16 cellular contexts compared by ENCODE assay signal in the genomic region with DNA sequence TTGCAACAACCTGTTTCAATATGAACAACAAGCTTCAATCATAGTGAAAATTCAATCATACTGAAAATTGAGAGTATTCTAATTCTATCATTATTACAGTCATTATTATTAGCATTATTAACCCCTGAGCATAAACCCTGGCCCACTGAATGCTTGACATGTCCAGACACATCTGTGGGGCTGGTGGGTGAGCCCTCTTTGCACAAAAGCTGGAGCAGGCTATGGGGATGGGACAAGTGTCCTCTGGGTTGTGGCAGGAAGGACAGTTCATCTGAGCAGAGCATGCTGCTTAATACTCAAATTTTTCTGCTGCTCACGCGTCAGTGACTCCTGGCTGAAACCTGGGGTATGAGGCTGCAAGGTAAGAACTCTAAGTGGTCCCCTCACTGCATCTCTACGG.
DNase-seq lines count a peak whose midpoint lies in the region; ATAC-seq and TF ChIP-seq lines count a peak whose summit lies in the region.
"Had no signal": no experiment of that assay in that cellular context is flagged by ENCODE, and none has a peak within 500 bp of the region (broad histone marks: within the 10 kb centered on the region; RNA-seq: fewer than 3 reads in every experiment).

No MANE protein-coding gene starts in this region.

- H3K14ac ChIP-seq in neuronal stem cell (ENCODE audit: low read length) = no peak overlapping the region

- peak overlapping the region; percentile 78 for H3K18ac ChIP-seq in neuronal stem cell (ENCODE audit: low read length)

- H3K4me1 ChIP-seq in OCI-LY3 (ENCODE audit: low read length) = peaks cover 5% of the 10 kb centered on the region
- peaks cover 8 to 17% of the 10 kb centered on the region in 2 donors for H3K4me1 ChIP-seq in neuronal stem cell (ENCODE audit: control insufficient read depth in 2 of 2, insufficient read depth in 1 of 2, low read depth in 1 of 2, low read length in 2 of 2)
- H3K4me1 ChIP-seq: BE2C had no signal

- no peak overlapping the region for H3K4ac ChIP-seq in neuronal stem cell (ENCODE audit: low read length)

- H3K9ac ChIP-seq in OCI-LY3 (ENCODE audit: low read length) = no peak overlapping the region
- H3K9ac ChIP-seq in neuronal stem cell (ENCODE audit: low read depth, low read length, poor library complexity) = no peak overlapping the region

- no peak overlapping the region for H2BK12ac ChIP-seq in neuronal stem cell (ENCODE audit: low read length)

- no peaks in the 10 kb centered on the region for H3K36me3 ChIP-seq in OCI-LY3 (replicated peaks; ENCODE audit: low read depth, low read length)
- no peaks in the 10 kb centered on the region for H3K36me3 ChIP-seq in neuronal stem cell (replicated peaks in 1 of 2; ENCODE audit: control insufficient read depth in 2 of 2, insufficient read depth in 2 of 2, low read length in 2 of 2)
- H3K36me3 ChIP-seq: BE2C had no signal

- H2BK120ac ChIP-seq in neuronal stem cell (ENCODE audit: low read depth, low read length) = no peak overlapping the region

- ATAC-seq in GM19395 (IDR thresholded peaks at IDR 0.05; ENCODE audit: unreplicated experiment) (peak; percentile 60), HG02884 (IDR thresholded peaks at IDR 0.05; ENCODE audit: unreplicated experiment) (peak; percentile 50), omental fat pad (ENCODE audit: low FRiP score) (no peak), left lobe of liver (no peak)
- ATAC-seq: GM23338 had no signal

- no CpG with 5 or more reads among the region's 3 CpGs for WGBS in neuronal stem cell (ENCODE audit: extremely low coverage in 2 of 2, insufficient read length in 2 of 2, insufficient replicate concordance in 1 of 2), 2 donors

- H3K4me2 ChIP-seq in OCI-LY3 (ENCODE audit: low read length) (peak overlapping the region; percentile 9; the same call in 1 of the 2 replicates), neuronal stem cell (ENCODE audit: insufficient read depth, low read length, poor library complexity, severe bottlenecking) (no peak overlapping the region)
- H3K4me2 ChIP-seq: GM23338 had no signal

- H3K23ac ChIP-seq in neuronal stem cell (ENCODE audit: low read depth, low read length, poor library complexity) = no peak overlapping the region

- no peak overlapping the region for H3K4me3 ChIP-seq in OCI-LY3 (ENCODE audit: low read length)
- H3K4me3 ChIP-seq in neuronal stem cell (ENCODE audit: low read length in 2 of 2) = no peak overlapping the region
- H3K4me3 ChIP-seq: GM23338 had no signal

- H2AFZ ChIP-seq in OCI-LY3 (ENCODE audit: low read depth, low read length) = no peak overlapping the region
- H2AFZ ChIP-seq in neuronal stem cell (ENCODE audit: low read length) = peak overlapping the region; percentile 72
- H2AFZ ChIP-seq: GM23338 had no signal

- H2BK15ac ChIP-seq in neuronal stem cell (ENCODE audit: low read length) = peak overlapping the region; percentile 67

- no peaks in the 10 kb centered on the region for H3K79me1 ChIP-seq in neuronal stem cell (ENCODE audit: low read depth, low read length)

- peak overlapping the region; percentile 70 for H2AK5ac ChIP-seq in neuronal stem cell (ENCODE audit: low read depth, low read length)

- peak overlapping the region; percentile 82 for H4K8ac ChIP-seq in neuronal stem cell (ENCODE audit: low read depth, low read length)

- H4K91ac ChIP-seq in neuronal stem cell (ENCODE audit: low read depth, low read length, poor library complexity) = peak overlapping the region; percentile 79

- H3K9me3 ChIP-seq in OCI-LY3 (ENCODE audit: insufficient read depth, low read length) = no peaks in the 10 kb centered on the region
- H3K9me3 ChIP-seq in neuronal stem cell (replicated peaks in 1 of 2; ENCODE audit: control insufficient read depth in 2 of 2, insufficient read depth in 1 of 2, low read depth in 1 of 2, low read length in 2 of 2) = no peaks in the 10 kb centered on the region
- H3K9me3 ChIP-seq: BE2C had no signal

- no peak overlapping the region for H2BK5ac ChIP-seq in neuronal stem cell (ENCODE audit: low read length)

- no peaks in the 10 kb centered on the region for H4K20me1 ChIP-seq in OCI-LY3 (ENCODE audit: insufficient read depth, low read length)

- DNase-seq in neuronal stem cell (ENCODE audit: low spot score) (no peak), omental fat pad (ENCODE audit: low spot score) (no peak), AML-193 (lab: John Stamatoyannopoulos, UW) (no peak), NCI-H2081 (lab: John Stamatoyannopoulos, UW) (no peak), left lobe of liver (ENCODE audit: low spot score) (no peak)
- DNase-seq: BE2C; CD4-positive, alpha-beta memory T cell; DMS79 treated with DMSO at 0.1 percent for 48 hours; GDM1; H7; KG1 had no signal

- TF ChIP-seq CTCF in OCI-LY3 (IDR thresholded peaks at IDR 0.05; ENCODE audit: low read depth, low read length) = no peak
- TF ChIP-seq CTCF in omental fat pad (IDR thresholded peaks at IDR 0.05) = no peak

- no peak overlapping the region for H3K27ac ChIP-seq in OCI-LY3 (ENCODE audit: low read length)
- no peak overlapping the region for H3K27ac ChIP-seq in neuronal stem cell (replicated peaks; ENCODE audit: low read length)
- H3K27ac ChIP-seq: C4-2B had no signal

- no peaks in the 10 kb centered on the region for H3K79me2 ChIP-seq in OCI-LY3 (ENCODE audit: low read length)

- no peaks in the 10 kb centered on the region for H3K27me3 ChIP-seq in OCI-LY3 (ENCODE audit: low read depth, low read length)
- H3K27me3 ChIP-seq in neuronal stem cell (ENCODE audit: control insufficient read depth in 3 of 3, insufficient read depth in 3 of 3, low read depth in 1 of 3, low read length in 3 of 3) = no peaks in the 10 kb centered on the region
- H3K27me3 ChIP-seq: BE2C had no signal

Comparison
In these comparisons a context has a peak if more than half of its experiments do, and no peak if none do; other contexts are left out.
1. ATAC-seq: peak in GM19395 (single experiment) and HG02884 (single experiment); none in omental fat pad (single experiment) and left lobe of liver (single experiment).